ENCODE assay signal across 15 cellular contexts in the genomic region with DNA sequence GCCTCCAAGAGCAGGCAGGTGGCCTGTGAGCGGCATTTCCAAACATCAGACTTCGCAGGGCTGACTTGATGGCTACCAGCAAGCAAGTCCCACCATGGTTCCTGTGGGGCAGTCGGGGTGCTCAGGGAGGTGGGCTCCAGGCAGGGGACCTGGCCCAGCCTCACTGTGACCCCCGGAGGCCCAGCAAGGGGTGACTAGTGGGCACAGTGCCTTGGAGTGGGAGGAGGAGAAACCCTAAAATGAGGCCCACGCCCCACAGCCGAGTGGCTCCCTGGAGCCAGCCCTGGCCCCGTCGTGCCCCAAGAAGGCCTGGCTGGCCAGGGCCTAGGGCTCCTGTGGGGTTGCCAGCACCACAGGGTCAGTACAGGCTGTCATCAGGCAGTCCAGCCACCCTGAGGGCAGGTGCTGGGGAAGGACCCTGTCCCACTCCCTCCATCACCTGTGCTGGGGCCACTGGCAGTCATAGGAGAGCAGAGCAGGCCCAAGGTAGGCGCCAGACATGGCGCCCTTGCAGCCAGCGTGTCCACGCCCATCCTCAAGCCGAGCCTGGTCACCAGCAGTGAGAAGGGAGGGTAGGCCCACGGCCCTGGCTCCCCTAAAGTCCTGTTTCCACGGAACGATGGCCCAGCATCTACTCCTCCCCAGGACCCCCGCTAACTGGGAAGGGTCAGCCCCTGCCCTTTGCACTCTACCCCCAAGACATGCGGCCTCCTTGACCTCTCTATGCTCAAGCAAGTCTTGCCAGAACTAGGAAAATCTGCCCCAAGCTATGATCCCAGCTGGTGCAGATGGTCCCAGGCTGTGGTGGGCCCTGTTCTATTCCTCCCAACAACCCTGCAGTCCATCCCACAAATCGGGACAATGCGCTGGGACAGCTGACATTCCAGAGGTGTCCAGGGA.
DNase-seq lines count a peak whose midpoint lies in the region; ATAC-seq, FAIRE-seq and TF ChIP-seq lines count a peak whose summit lies in the region.
"Had no signal": no experiment of that assay in that cellular context is flagged by ENCODE, and none has a peak within 500 bp of the region (broad histone marks: within the 10 kb centered on the region; RNA-seq: fewer than 3 reads in every experiment).

No MANE protein-coding gene starts in this region.

- H3K27me3 ChIP-seq in body of pancreas: no peaks in the 10 kb centered on the region
- no peaks in the 10 kb centered on the region for H3K27me3 ChIP-seq in mesendoderm (ENCODE audit: insufficient read depth, low read length, poor library complexity)
- H3K27me3 ChIP-seq in thoracic aorta (replicated peaks; ENCODE audit: insufficient read depth): no peaks in the 10 kb centered on the region

- no peak overlapping the region for H3K23ac ChIP-seq in mesendoderm (ENCODE audit: low read length)

- H3K4me3 ChIP-seq in body of pancreas (no peak overlapping the region), mesendoderm (ENCODE audit: low read length) (no peak overlapping the region), thoracic aorta (peak overlapping the region; percentile 65)

- no peak for TF ChIP-seq CTCF in body of pancreas (IDR thresholded peaks at IDR 0.05)
- no peak for TF ChIP-seq CTCF in thoracic aorta (IDR thresholded peaks at IDR 0.05)
- no peak for TF ChIP-seq CTCF in D721Med (IDR thresholded peaks at IDR 0.05; ENCODE audit: insufficient read depth, missing control alignments)

- no peak overlapping the region for H2BK15ac ChIP-seq in mesendoderm (replicated peaks; ENCODE audit: low read depth)

- no peak overlapping the region for H3K4me3 Mint-ChIP-seq in activated CD4-positive, alpha-beta T cell treated with anti-CD3 and anti-CD28 coated beads, Interleukin-2, amount 10 ng/mL, durations not matched to agents 24 days and 14 days
- H3K4me3 Mint-ChIP-seq in activated CD4-positive, alpha-beta T cell treated with anti-CD3 and anti-CD28 coated beads, Interleukin-2, amount 10 ng/mL, durations not matched to agents 7 days and 5 days: no peak overlapping the region
- H3K4me3 Mint-ChIP-seq: activated T-cell treated with anti-CD3 and anti-CD28 coated beads, Interleukin-2, amount 50 U/mL, for 24 hours; CD8-positive, alpha-beta T cell had no signal

- peak overlapping the region; percentile 15 for H3K56ac ChIP-seq in mesendoderm (ENCODE audit: low read length)

- CTCF ChIA-PET in activated CD4-positive, alpha-beta T cell treated with anti-CD3 and anti-CD28 coated beads, Interleukin-2, amount 10 ng/mL, durations not matched to agents 7 days and 5 days (lab: Charles Lee): no interaction called here

- H3K4me1 Mint-ChIP-seq in activated CD4-positive, alpha-beta T cell treated with anti-CD3 and anti-CD28 coated beads, Interleukin-2, amount 10 ng/mL, durations not matched to agents 24 days and 14 days: no peaks in the 10 kb centered on the region
- no peaks in the 10 kb centered on the region for H3K4me1 Mint-ChIP-seq in activated CD4-positive, alpha-beta T cell treated with anti-CD3 and anti-CD28 coated beads, Interleukin-2, amount 10 ng/mL, durations not matched to agents 7 days and 5 days

- H3K36me3 ChIP-seq in body of pancreas (replicated peaks in 1 of 2; ENCODE audit: insufficient read depth in 1 of 2, low read depth in 2 of 2): no peaks in the 10 kb centered on the region
- H3K36me3 ChIP-seq in mesendoderm (ENCODE audit: control insufficient read depth, insufficient read depth, low read length): no peaks in the 10 kb centered on the region
- H3K36me3 ChIP-seq in thoracic aorta: no peaks in the 10 kb centered on the region

- no peaks in the 10 kb centered on the region for H3K79me2 ChIP-seq in mesendoderm (ENCODE audit: control insufficient read depth, insufficient read depth, low read length)

- WGBS in body of pancreas, 2 donors: 91 to 96% methylated on average over 4 to 20 of the region's 20 CpGs
- no CpG with 5 or more reads among the region's 20 CpGs for WGBS in mesendoderm (ENCODE audit: extremely low coverage, insufficient coverage, low lambda C conversion rate)

- POLR2A ChIA-PET in activated CD4-positive, alpha-beta T cell treated with anti-CD3 and anti-CD28 coated beads, Interleukin-2, amount 10 ng/mL, durations not matched to agents 7 days and 5 days (lab: Charles Lee): no interaction called here

- H3K27ac ChIP-seq in body of pancreas: peak overlapping the region in 3 of 4 donors; percentile 70 to 84 (median 80)
- no peak overlapping the region for H3K27ac ChIP-seq in mesendoderm (ENCODE audit: low read depth, low read length)
- peak overlapping the region in 1 of 2 donors; percentile 17 for H3K27ac ChIP-seq in thoracic aorta
- H3K27ac ChIP-seq in caudate nucleus (ENCODE audit: low read depth, low read length): no peak overlapping the region
- H3K27ac ChIP-seq: epithelial cell of prostate had no signal

- peaks cover 26% of the 10 kb centered on the region for H3K4me1 ChIP-seq in body of pancreas
- no peaks in the 10 kb centered on the region for H3K4me1 ChIP-seq in mesendoderm (ENCODE audit: control insufficient read depth, low read depth, low read length)
- peaks cover 4 to 13% of the 10 kb centered on the region in 2 donors for H3K4me1 ChIP-seq in thoracic aorta (ENCODE audit: control insufficient read depth in 1 of 2, low read depth in 2 of 2)

- H3K4me2 ChIP-seq in mesendoderm (ENCODE audit: low read length): no peak overlapping the region

- intact Hi-C loops in activated CD4-positive, alpha-beta T cell treated with anti-CD3 and anti-CD28 coated beads, Interleukin-2, amount 10 ng/mL, durations not matched to agents 24 days and 14 days (cut with micrococcal nuclease): no loop called here
- intact Hi-C loops in body of pancreas (cut with DNase I): no loop called here

- no peak overlapping the region for H4K8ac ChIP-seq in mesendoderm (ENCODE audit: low read depth, low read length)

- ATAC-seq in body of pancreas (no peak), thoracic aorta (ENCODE audit: insufficient number of reproducible peaks, low FRiP score, low read depth) (no peak), GM18868 (IDR thresholded peaks at IDR 0.05; ENCODE audit: unreplicated experiment) (no peak)
- ATAC-seq: activated CD4-positive, CD25-positive, alpha-beta regulatory T cell treated with anti-CD3 and anti-CD28 coated beads, Interleukin-2, amount 50 U/mL, for 24 hours; CD8-positive, alpha-beta T cell had no signal

- H3K27me3 Mint-ChIP-seq in activated CD4-positive, alpha-beta T cell treated with anti-CD3 and anti-CD28 coated beads, Interleukin-2, amount 10 ng/mL, durations not matched to agents 24 days and 14 days: no peaks in the 10 kb centered on the region
- H3K27me3 Mint-ChIP-seq in activated CD4-positive, alpha-beta T cell treated with anti-CD3 and anti-CD28 coated beads, Interleukin-2, amount 10 ng/mL, durations not matched to agents 7 days and 5 days: no peaks in the 10 kb centered on the region
- H3K27me3 Mint-ChIP-seq: activated T-cell treated with anti-CD3 and anti-CD28 coated beads, Interleukin-2, amount 50 U/mL, for 24 hours had no signal

- no peak overlapping the region for H2BK5ac ChIP-seq in mesendoderm (ENCODE audit: low read length)

- H2AK5ac ChIP-seq in mesendoderm (ENCODE audit: low read length): no peak overlapping the region

- H3K27ac Mint-ChIP-seq in activated CD4-positive, alpha-beta T cell treated with anti-CD3 and anti-CD28 coated beads, Interleukin-2, amount 10 ng/mL, durations not matched to agents 24 days and 14 days: no peak overlapping the region
- H3K27ac Mint-ChIP-seq in activated CD4-positive, alpha-beta T cell treated with anti-CD3 and anti-CD28 coated beads, Interleukin-2, amount 10 ng/mL, durations not matched to agents 7 days and 5 days: no peak overlapping the region
- H3K27ac Mint-ChIP-seq: activated T-cell treated with anti-CD3 and anti-CD28 coated beads, Interleukin-2, amount 50 U/mL, for 24 hours; CD8-positive, alpha-beta T cell had no signal

- peak; percentile 46 for DNase-seq in activated CD4-positive, alpha-beta T cell treated with anti-CD3 and anti-CD28 coated beads, Interleukin-2, amount 10 ng/mL, durations not matched to agents 24 days and 14 days
- DNase-seq in activated CD4-positive, alpha-beta T cell treated with anti-CD3 and anti-CD28 coated beads, Interleukin-2, amount 10 ng/mL, durations not matched to agents 7 days and 5 days: no peak
- peak in 1 of 4 donors; percentile 15 for DNase-seq in body of pancreas
- no peak for DNase-seq in mesendoderm
- DNase-seq in thoracic aorta (ENCODE audit: low spot score): no peak
- no peak for DNase-seq in D721Med (ENCODE audit: insufficient read length, low spot score)
- DNase-seq in caudate nucleus (lab: John Stamatoyannopoulos, UW): no peak
- DNase-seq: activated T-cell treated with anti-CD3 and anti-CD28 coated beads, Interleukin-2, amount 50 U/mL, for 24 hours; NCI-H2081 treated with DMSO at 0.1 percent for 48 hours had no signal

- no peaks in the 10 kb centered on the region for H3K36me3 Mint-ChIP-seq in activated CD4-positive, alpha-beta T cell treated with anti-CD3 and anti-CD28 coated beads, Interleukin-2, amount 10 ng/mL, durations not matched to agents 24 days and 14 days (ENCODE audit: low read depth)
- H3K36me3 Mint-ChIP-seq in activated CD4-positive, alpha-beta T cell treated with anti-CD3 and anti-CD28 coated beads, Interleukin-2, amount 10 ng/mL, durations not matched to agents 7 days and 5 days (ENCODE audit: low read depth): no peaks in the 10 kb centered on the region
- H3K36me3 Mint-ChIP-seq: CD8-positive, alpha-beta T cell had no signal

- no peak overlapping the region for H2BK120ac ChIP-seq in mesendoderm (ENCODE audit: low read depth, low read length)

- H3K9me3 Mint-ChIP-seq in activated CD4-positive, alpha-beta T cell treated with anti-CD3 and anti-CD28 coated beads, Interleukin-2, amount 10 ng/mL, durations not matched to agents 24 days and 14 days: no peaks in the 10 kb centered on the region
- no peaks in the 10 kb centered on the region for H3K9me3 Mint-ChIP-seq in activated CD4-positive, alpha-beta T cell treated with anti-CD3 and anti-CD28 coated beads, Interleukin-2, amount 10 ng/mL, durations not matched to agents 7 days and 5 days
- H3K9me3 Mint-ChIP-seq: activated T-cell treated with anti-CD3 and anti-CD28 coated beads, Interleukin-2, amount 50 U/mL, for 24 hours; CD8-positive, alpha-beta T cell had no signal

- H3K9ac ChIP-seq in mesendoderm (ENCODE audit: low read length): no peak overlapping the region

- H3K18ac ChIP-seq in mesendoderm (ENCODE audit: low read length): no peak overlapping the region

- no peaks in the 10 kb centered on the region for H3K79me1 ChIP-seq in mesendoderm (ENCODE audit: low read length)

- H3K4ac ChIP-seq in mesendoderm (ENCODE audit: low read depth, low read length): no peak overlapping the region

- H4K5ac ChIP-seq in mesendoderm (ENCODE audit: low read length): no peak overlapping the region

- TF ChIP-seq POLR2A in body of pancreas (IDR thresholded peaks at IDR 0.05): no peak

- no peak for FAIRE-seq in D721Med (lab: Jason Lieb, UNC)
- FAIRE-seq: A204.1, GM18507 had no signal

- no peaks in the 10 kb centered on the region for H3K9me3 ChIP-seq in body of pancreas
- H3K9me3 ChIP-seq in thoracic aorta: no peaks in the 10 kb centered on the region

Comparison
In these comparisons a context has a peak if more than half of its experiments do, and no peak if none do; other contexts are left out.
1. H3K27ac ChIP-seq: peak in body of pancreas (3 of 4); none in mesendoderm (single experiment) and caudate nucleus (single experiment).